14 cellular contexts compared by ENCODE assay signal in the genomic region with DNA sequence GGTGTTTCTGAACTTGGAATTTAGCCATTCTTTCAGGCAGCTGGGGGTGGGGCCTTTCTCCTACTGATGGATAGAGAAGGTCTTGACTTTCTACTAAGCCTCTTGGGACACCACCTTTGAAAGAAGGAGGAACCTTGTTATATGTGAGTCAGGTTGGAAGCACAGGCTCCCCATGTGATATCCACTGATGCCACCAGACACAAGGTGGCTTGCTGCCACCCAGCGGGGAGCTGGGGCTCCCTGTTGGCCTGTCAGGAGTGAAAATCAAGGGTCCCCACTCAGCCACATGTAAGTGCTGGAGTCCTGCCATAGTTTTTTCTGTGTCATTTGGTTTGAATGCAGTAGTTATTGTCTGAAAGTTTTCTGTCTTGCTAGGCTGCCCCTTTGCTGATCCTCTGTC.
DNase-seq lines count a peak whose midpoint lies in the region; ATAC-seq and TF ChIP-seq lines count a peak whose summit lies in the region.
"Had no signal": no experiment of that assay in that cellular context is flagged by ENCODE, and none has a peak within 500 bp of the region (broad histone marks: within the 10 kb centered on the region; RNA-seq: fewer than 3 reads in every experiment).

No MANE protein-coding gene starts in this region.

- H3K4me3 ChIP-seq in GM12875 (ENCODE audit: low read depth, low read length) (no peak overlapping the region), OCI-LY1 (ENCODE audit: low read depth, low read length, poor library complexity, severe bottlenecking) (no peak overlapping the region), epithelial cell of esophagus (ENCODE audit: low read length) (no peak overlapping the region)
- H3K4me3 ChIP-seq: tibial nerve had no signal

- H4K20me1 ChIP-seq in OCI-LY1 (ENCODE audit: insufficient read depth, low read length) = no peaks in the 10 kb centered on the region

- no peak overlapping the region for H3K27ac Mint-ChIP-seq in activated naive CD8-positive, alpha-beta T cell treated with anti-CD3 and anti-CD28 coated beads, Interleukin-2, amount 50 U/mL, for 24 hours
- no peak overlapping the region for H3K27ac Mint-ChIP-seq in activated T-cell treated with anti-CD3 and anti-CD28 coated beads, Interleukin-2, amount 50 U/mL, for 72 hours
- H3K27ac Mint-ChIP-seq: CD8-positive, alpha-beta memory T cell had no signal

- no peaks in the 10 kb centered on the region for H3K79me2 ChIP-seq in OCI-LY1 (ENCODE audit: insufficient read depth, low read length)

- no peaks in the 10 kb centered on the region for H3K9me3 Mint-ChIP-seq in activated naive CD8-positive, alpha-beta T cell treated with anti-CD3 and anti-CD28 coated beads, Interleukin-2, amount 50 U/mL, for 24 hours
- peaks cover 3 to 6% of the 10 kb centered on the region in 2 donors for H3K9me3 Mint-ChIP-seq in activated T-cell treated with anti-CD3 and anti-CD28 coated beads, Interleukin-2, amount 50 U/mL, for 72 hours

- no peak overlapping the region for H3K4me3 Mint-ChIP-seq in activated naive CD8-positive, alpha-beta T cell treated with anti-CD3 and anti-CD28 coated beads, Interleukin-2, amount 50 U/mL, for 24 hours
- no peak overlapping the region for H3K4me3 Mint-ChIP-seq in activated T-cell treated with anti-CD3 and anti-CD28 coated beads, Interleukin-2, amount 50 U/mL, for 72 hours
- H3K4me3 Mint-ChIP-seq: CD8-positive, alpha-beta memory T cell had no signal

- H2AFZ ChIP-seq in OCI-LY1 (ENCODE audit: low read length) = no peak overlapping the region

- H3F3A ChIP-seq in OCI-LY1 (ENCODE audit: insufficient read depth, low read length) = no peaks in the 10 kb centered on the region

- no peaks in the 10 kb centered on the region for H3K9me2 ChIP-seq in OCI-LY1 (ENCODE audit: low read depth, low read length)

- H3K36me3 Mint-ChIP-seq in activated naive CD8-positive, alpha-beta T cell treated with anti-CD3 and anti-CD28 coated beads, Interleukin-2, amount 50 U/mL, for 24 hours (ENCODE audit: low read depth) = no peaks in the 10 kb centered on the region
- H3K36me3 Mint-ChIP-seq in activated T-cell treated with anti-CD3 and anti-CD28 coated beads, Interleukin-2, amount 50 U/mL, for 72 hours (ENCODE audit: insufficient read depth in 2 of 2) = no peaks in the 10 kb centered on the region
- H3K36me3 Mint-ChIP-seq: CD8-positive, alpha-beta memory T cell had no signal

- H3K36me3 ChIP-seq in OCI-LY1 (ENCODE audit: insufficient read depth, low read length) = no peaks in the 10 kb centered on the region
- H3K36me3 ChIP-seq: tibial nerve had no signal

- no peak overlapping the region for H3K4me2 ChIP-seq in OCI-LY1 (ENCODE audit: low read length)

- ATAC-seq in activated naive CD8-positive, alpha-beta T cell treated with anti-CD3 and anti-CD28 coated beads, Interleukin-2, amount 50 U/mL, for 24 hours = no peak
- no peak for ATAC-seq in GM18873 (IDR thresholded peaks at IDR 0.05; ENCODE audit: low FRiP score, unreplicated experiment)
- ATAC-seq in activated T-cell treated with anti-CD3 and anti-CD28 coated beads, Interleukin-2, amount 50 U/mL, for 72 hours (replicated peaks in 1 of 2) = no peak

- no peaks in the 10 kb centered on the region for H3K9me3 ChIP-seq in OCI-LY1 (ENCODE audit: low read length)

- TF ChIP-seq CTCF in C4-2B (conservative IDR thresholded peaks at IDR 0.05) = peak; percentile 40
- 0 out of 2 replicates have a peak, but pooled peaks have one; percentile 34 for TF ChIP-seq CTCF in GM12875 (IDR thresholded peaks at IDR 0.05; ENCODE audit: borderline replicate concordance, insufficient read depth, low read depth, low read length)
- TF ChIP-seq CTCF in OCI-LY1 (IDR thresholded peaks at IDR 0.05; ENCODE audit: low read length) = peak; percentile 48
- TF ChIP-seq CTCF in epithelial cell of esophagus (IDR thresholded peaks at IDR 0.05; ENCODE audit: insufficient read depth, low read depth, low read length, missing control alignments) = peak; percentile 49

- H3K9ac ChIP-seq in OCI-LY1 (ENCODE audit: low read length) = no peak overlapping the region

- DNase-seq in epithelial cell of esophagus (ENCODE audit: low read depth) (peak; percentile 51), Ammon's horn (ENCODE audit: low spot score) (no peak)
- no peak for DNase-seq in activated naive CD8-positive, alpha-beta T cell treated with anti-CD3 and anti-CD28 coated beads, Interleukin-2, amount 50 U/mL, for 24 hours
- no peak for DNase-seq in activated T-cell treated with anti-CD3 and anti-CD28 coated beads, Interleukin-2, amount 50 U/mL, for 72 hours
- DNase-seq: anterior cingulate cortex; CD8-positive, alpha-beta memory T cell; H7; NCI-H1436 treated with DMSO at 0.1 percent for 48 hours; posterior cingulate gyrus had no signal

- H3K4me1 Mint-ChIP-seq in activated naive CD8-positive, alpha-beta T cell treated with anti-CD3 and anti-CD28 coated beads, Interleukin-2, amount 50 U/mL, for 24 hours = no peaks in the 10 kb centered on the region
- H3K4me1 Mint-ChIP-seq in activated T-cell treated with anti-CD3 and anti-CD28 coated beads, Interleukin-2, amount 50 U/mL, for 72 hours (ENCODE audit: low read depth) = no peaks in the 10 kb centered on the region
- H3K4me1 Mint-ChIP-seq: CD8-positive, alpha-beta memory T cell had no signal

- H3K4me1 ChIP-seq in OCI-LY1 (ENCODE audit: insufficient read depth, low read length, severe bottlenecking) = no peaks in the 10 kb centered on the region
- H3K4me1 ChIP-seq: tibial nerve had no signal

- H3K27me3 Mint-ChIP-seq in activated naive CD8-positive, alpha-beta T cell treated with anti-CD3 and anti-CD28 coated beads, Interleukin-2, amount 50 U/mL, for 24 hours = peaks cover 31% of the 10 kb centered on the region
- peaks cover 79% of the 10 kb centered on the region for H3K27me3 Mint-ChIP-seq in activated T-cell treated with anti-CD3 and anti-CD28 coated beads, Interleukin-2, amount 50 U/mL, for 72 hours (ENCODE audit: low read depth)

- H3K27ac ChIP-seq in C4-2B (no peak overlapping the region), OCI-LY1 (ENCODE audit: low read depth, low read length, poor library complexity, severe bottlenecking) (no peak overlapping the region)
- H3K27ac ChIP-seq: tibial nerve had no signal

- no peaks in the 10 kb centered on the region; the same call in 1 of the 2 replicates for H3K27me3 ChIP-seq in OCI-LY1 (ENCODE audit: insufficient read depth, low read length)
- H3K27me3 ChIP-seq: tibial nerve had no signal
